Comparison of ENCODE assay signal across 22 cellular contexts in the genomic region with DNA sequence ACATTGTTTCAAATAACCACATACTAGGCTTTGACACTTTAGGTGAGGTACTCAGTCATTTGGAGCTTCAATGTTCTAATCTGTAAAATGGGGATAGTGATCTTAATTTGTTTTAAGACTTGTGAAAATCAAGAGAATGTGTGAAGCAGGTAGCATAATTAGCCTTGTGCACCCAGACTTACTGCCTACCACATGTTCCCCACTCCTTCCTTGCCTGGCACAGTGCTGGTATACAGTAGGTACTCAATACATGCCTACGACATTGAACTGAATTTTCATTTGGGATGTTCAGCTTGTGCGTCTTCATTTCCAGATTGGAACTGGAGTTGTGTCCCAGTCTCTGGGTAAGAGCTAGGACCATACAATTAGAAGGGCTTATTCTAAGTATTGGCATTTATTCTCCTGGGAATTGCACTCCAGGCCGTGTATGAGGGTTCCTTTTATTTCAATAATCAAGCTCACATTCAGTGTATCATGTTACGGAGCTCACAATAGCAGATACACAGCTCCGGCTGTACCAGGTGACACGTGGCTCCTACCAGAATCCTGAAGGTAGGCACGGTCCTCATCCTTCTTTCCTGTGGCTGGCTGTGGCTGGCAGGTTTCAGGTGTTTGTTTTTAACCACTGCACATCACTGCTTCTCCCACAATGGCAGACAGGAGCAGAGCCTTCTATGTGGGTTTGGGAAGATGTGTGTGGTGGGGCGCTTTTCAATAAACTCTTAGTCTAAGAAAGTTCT.
DNase-seq lines count a peak whose midpoint lies in the region; ATAC-seq and TF ChIP-seq lines count a peak whose summit lies in the region.
"Had no signal": no experiment of that assay in that cellular context is flagged by ENCODE, and none has a peak within 500 bp of the region (broad histone marks: within the 10 kb centered on the region; RNA-seq: fewer than 3 reads in every experiment).

No MANE protein-coding gene starts in this region.

- no peak overlapping the region for H3K27ac Mint-ChIP-seq in activated naive CD4-positive, alpha-beta T cell treated with anti-CD3 and anti-CD28 coated beads, Interleukin-2, amount 10 ng/mL, durations not matched to agents 7 days and 5 days
- H3K27ac Mint-ChIP-seq: activated CD4-positive, alpha-beta T cell treated with anti-CD3 and anti-CD28 coated beads, Interleukin-2, amount 10 ng/mL, durations not matched to agents 24 days and 14 days; CD4-positive, alpha-beta memory T cell; dendritic cell treated with granulocyte-macrophage colony-stimulating factor and Interleukin-4, amounts not matched to agents 40 ng/mL and 50 ng/mL, for 4 days; stimulated activated naive CD8-positive, alpha-beta T cell treated with anti-CD3 and anti-CD28 coated beads, Interleukin-15, Interleukin-2, amounts not matched to agents 100 ng/mL and 50 ng/mL, for 24 hours; T-helper 1 cell treated with Interleukin-12 subunit alpha and Interleukin-12 subunit beta and Interleukin-4 antibody, amounts not matched to agents 30 μg/mL and 1 μg/mL, for 36 hours; type B pancreatic cell had no signal

- no peak overlapping the region for H3K9ac ChIP-seq in smooth muscle cell (ENCODE audit: low read depth)

- peaks cover 3% of the 10 kb centered on the region for H3F3A ChIP-seq in smooth muscle cell (ENCODE audit: low read depth)

- DNase-seq in DMS153 treated with DMSO at 0.1 percent for 48 hours (lab: John Stamatoyannopoulos, UW; ENCODE audit: unreplicated experiment) (peak; percentile 91), NCI-H1105 (lab: John Stamatoyannopoulos, UW) (peak; percentile 50), NCI-H2171 treated with DMSO at 0.1 percent for 48 hours (lab: John Stamatoyannopoulos, UW) (peak; percentile 76), right cardiac atrium (no peak), NCI-H774 (lab: John Stamatoyannopoulos, UW) (no peak), smooth muscle cell (lab: John Stamatoyannopoulos, UW; ENCODE audit: unreplicated experiment) (no peak), DMS79 treated with DMSO at 0.1 percent for 48 hours (lab: John Stamatoyannopoulos, UW) (no peak)
- no peak for DNase-seq in activated naive CD4-positive, alpha-beta T cell treated with anti-CD3 and anti-CD28 coated beads, Interleukin-2, amount 10 ng/mL, durations not matched to agents 7 days and 5 days
- DNase-seq: activated CD4-positive, alpha-beta T cell treated with anti-CD3 and anti-CD28 coated beads, Interleukin-2, amount 10 ng/mL, durations not matched to agents 24 days and 14 days; activated effector memory CD4-positive, alpha-beta T cell treated with anti-CD3 and anti-CD28 coated beads, Interleukin-2, amount 50 U/mL, for 16 hours; adrenal gland; CD4-positive, alpha-beta memory T cell; NCI-H1694; NCI-H524 treated with DMSO at 0.1 percent for 48 hours; small intestine; stimulated activated CD4-positive, alpha-beta T cell treated with anti-CD3 and anti-CD28 coated beads, Interleukin-4, amount 100 ng/mL, for 1 hour had no signal

- no peaks in the 10 kb centered on the region for H3K36me3 ChIP-seq in smooth muscle cell (ENCODE audit: low read depth)
- H3K36me3 ChIP-seq: adrenal gland, prostate gland had no signal

- H3K27me3 ChIP-seq in right cardiac atrium (ENCODE audit: control insufficient read depth, insufficient read depth) (no peaks in the 10 kb centered on the region), smooth muscle cell (ENCODE audit: low read depth) (no peaks in the 10 kb centered on the region)

- H3K9me3 Mint-ChIP-seq in activated naive CD4-positive, alpha-beta T cell treated with anti-CD3 and anti-CD28 coated beads, Interleukin-2, amount 10 ng/mL, durations not matched to agents 7 days and 5 days, result no peaks in the 10 kb centered on the region
- H3K9me3 Mint-ChIP-seq: activated CD4-positive, alpha-beta T cell treated with anti-CD3 and anti-CD28 coated beads, Interleukin-2, amount 10 ng/mL, durations not matched to agents 24 days and 14 days; CD4-positive, alpha-beta memory T cell; dendritic cell treated with granulocyte-macrophage colony-stimulating factor and Interleukin-4, amounts not matched to agents 40 ng/mL and 50 ng/mL, for 4 days; stimulated activated naive CD8-positive, alpha-beta T cell treated with anti-CD3 and anti-CD28 coated beads, Interleukin-15, Interleukin-2, amounts not matched to agents 100 ng/mL and 50 ng/mL, for 24 hours; T-helper 1 cell treated with Interleukin-12 subunit alpha and Interleukin-12 subunit beta and Interleukin-4 antibody, amounts not matched to agents 30 μg/mL and 1 μg/mL, for 36 hours; type B pancreatic cell had no signal

- H3K27ac ChIP-seq in right cardiac atrium (ENCODE audit: low read length) (peak overlapping the region; percentile 91), smooth muscle cell (ENCODE audit: low read depth) (no peak overlapping the region)
- H3K27ac ChIP-seq: adrenal gland, prostate gland had no signal

- H3K4me1 ChIP-seq in right cardiac atrium (ENCODE audit: control insufficient read depth, insufficient read depth, low read length), result peaks cover 7% of the 10 kb centered on the region
- peaks cover 17% of the 10 kb centered on the region for H3K4me1 ChIP-seq in smooth muscle cell (ENCODE audit: low read depth)
- H3K4me1 ChIP-seq: adrenal gland, prostate gland had no signal

- intact Hi-C loops in right cardiac atrium (cut with DNase I), result no loop called here

- peaks cover 4% of the 10 kb centered on the region for H3K27me3 Mint-ChIP-seq in activated naive CD4-positive, alpha-beta T cell treated with anti-CD3 and anti-CD28 coated beads, Interleukin-2, amount 10 ng/mL, durations not matched to agents 7 days and 5 days
- H3K27me3 Mint-ChIP-seq: activated CD4-positive, alpha-beta T cell treated with anti-CD3 and anti-CD28 coated beads, Interleukin-2, amount 10 ng/mL, durations not matched to agents 24 days and 14 days; type B pancreatic cell had no signal

- H4K20me1 ChIP-seq in smooth muscle cell (ENCODE audit: low read depth), result no peaks in the 10 kb centered on the region

- no peak for TF ChIP-seq CTCF in smooth muscle cell (IDR thresholded peaks at IDR 0.05; ENCODE audit: borderline replicate concordance, insufficient read depth, poor library complexity, severe bottlenecking)

- no peaks in the 10 kb centered on the region for H3K36me3 Mint-ChIP-seq in activated naive CD4-positive, alpha-beta T cell treated with anti-CD3 and anti-CD28 coated beads, Interleukin-2, amount 10 ng/mL, durations not matched to agents 7 days and 5 days
- H3K36me3 Mint-ChIP-seq: CD4-positive, alpha-beta memory T cell; type B pancreatic cell had no signal

- 77% methylated on average over 8 of the region's 8 CpGs for WGBS in right cardiac atrium
- WGBS in smooth muscle cell (ENCODE audit: low lambda C conversion rate), result 95% methylated on average over 8 of the region's 8 CpGs

- no peak overlapping the region for H3K4me3 ChIP-seq in right cardiac atrium (ENCODE audit: low read length)
- no peak overlapping the region for H3K4me3 ChIP-seq in smooth muscle cell
- H3K4me3 ChIP-seq: adrenal gland, prostate gland had no signal

- H3K79me2 ChIP-seq in smooth muscle cell (ENCODE audit: low read depth), result no peaks in the 10 kb centered on the region

- no peaks in the 10 kb centered on the region for H3K9me3 ChIP-seq in right cardiac atrium (ENCODE audit: control insufficient read depth, low read length)
- H3K9me3 ChIP-seq in smooth muscle cell (replicated peaks; ENCODE audit: low read depth), result no peaks in the 10 kb centered on the region
- H3K9me3 ChIP-seq: adrenal gland, prostate gland had no signal

- no peak overlapping the region for H3K4me3 Mint-ChIP-seq in activated naive CD4-positive, alpha-beta T cell treated with anti-CD3 and anti-CD28 coated beads, Interleukin-2, amount 10 ng/mL, durations not matched to agents 7 days and 5 days
- H3K4me3 Mint-ChIP-seq: activated CD4-positive, alpha-beta T cell treated with anti-CD3 and anti-CD28 coated beads, Interleukin-2, amount 10 ng/mL, durations not matched to agents 24 days and 14 days; CD4-positive, alpha-beta memory T cell; dendritic cell treated with granulocyte-macrophage colony-stimulating factor and Interleukin-4, amounts not matched to agents 40 ng/mL and 50 ng/mL, for 4 days; stimulated activated naive CD8-positive, alpha-beta T cell treated with anti-CD3 and anti-CD28 coated beads, Interleukin-15, Interleukin-2, amounts not matched to agents 100 ng/mL and 50 ng/mL, for 24 hours; T-helper 1 cell treated with Interleukin-12 subunit alpha and Interleukin-12 subunit beta and Interleukin-4 antibody, amounts not matched to agents 30 μg/mL and 1 μg/mL, for 36 hours; type B pancreatic cell had no signal

- no peak overlapping the region for H3K4me2 ChIP-seq in smooth muscle cell

- H3K4me1 Mint-ChIP-seq in activated naive CD4-positive, alpha-beta T cell treated with anti-CD3 and anti-CD28 coated beads, Interleukin-2, amount 10 ng/mL, durations not matched to agents 7 days and 5 days, result no peaks in the 10 kb centered on the region
- H3K4me1 Mint-ChIP-seq: CD4-positive, alpha-beta memory T cell had no signal

- H2AFZ ChIP-seq in smooth muscle cell (ENCODE audit: low read depth), result no peak overlapping the region

- no peak for ATAC-seq in right cardiac atrium
- ATAC-seq: left lobe of liver had no signal

- CTCF ChIA-PET in activated naive CD4-positive, alpha-beta T cell treated with anti-CD3 and anti-CD28 coated beads, Interleukin-2, amount 10 ng/mL, durations not matched to agents 7 days and 5 days (lab: Charles Lee), result interaction anchor here (1.5 to 2.0 kb wide), 2 partner anchors 13 to 41 kb away, joined by 4 to 5 read pairs; no protein-coding TSS in a partner anchor

Comparison
In these comparisons a context has a peak if more than half of its experiments do, and no peak if none do; other contexts are left out.
1. DNase-seq: peak in DMS153 treated with DMSO at 0.1 percent for 48 hours (single experiment), NCI-H1105 (single experiment) and NCI-H2171 treated with DMSO at 0.1 percent for 48 hours (single experiment); none in right cardiac atrium (0 of 3), NCI-H774 (single experiment), smooth muscle cell (single experiment), DMS79 treated with DMSO at 0.1 percent for 48 hours (single experiment) and activated naive CD4-positive, alpha-beta T cell treated with anti-CD3 and anti-CD28 coated beads, Interleukin-2, amount 10 ng/mL, durations not matched to agents 7 days and 5 days (single experiment).